ENCODE assay signal across 13 cellular contexts in genomic region chr3:186901135-186901734, GRCh38. TPM values are rescaled to one million over a fixed set of nuclear protein-coding genes. Genes with fewer than 3 reads are reported as not detected.
DNase-seq lines count a peak whose midpoint lies in the region; ATAC-seq and TF ChIP-seq lines count a peak whose summit lies in the region.
"Had no signal": no experiment of that assay in that cellular context is flagged by ENCODE, and none has a peak within 500 bp of the region (broad histone marks: within the 10 kb centered on the region; RNA-seq: fewer than 3 reads in every experiment).

No MANE protein-coding gene starts in this region.

- in situ Hi-C loops in mammary epithelial cell (cut with MboI; ENCODE audit: low sequenced_read_pairs in 2 of 2): no loop called here

- no peaks in the 10 kb centered on the region for H3K79me2 ChIP-seq in mammary epithelial cell (ENCODE audit: insufficient read depth, low read length)
- H3K79me2 ChIP-seq: parathyroid adenoma had no signal

- H3K4me3 Mint-ChIP-seq in CD4-positive, alpha-beta memory T cell: peak overlapping the region in 6 of 8 donors; percentile 11 to 63 (median 40)
- peak overlapping the region in 2 of 5 donors; percentile 32 to 35 for H3K4me3 Mint-ChIP-seq in immature natural killer cell

- dilution Hi-C loops in mammary epithelial cell (cut with HindIII; ENCODE audit: low sequenced_read_pairs): no loop called here

- DNase-seq in CD4-positive, alpha-beta memory T cell: peak in 2 of 5 donors; percentile 16 to 20
- DNase-seq in MG63 (peak; percentile 46), mammary epithelial cell (no peak), immature natural killer cell (no peak), hepatic stellate cell (ENCODE audit: low spot score) (no peak), NCI-H526 (lab: John Stamatoyannopoulos, UW) (no peak), activated gamma-delta T cell treated with Interleukin-2 at 50 U/mL for 16 hours (no peak)
- DNase-seq: activated T-cell treated with anti-CD3 and anti-CD28 coated beads for 4 hours, colonic mucosa had no signal

- CTCF ChIA-PET in CD4-positive, alpha-beta memory T cell (lab: Charles Lee; ENCODE audit: partially characterized antibody): interaction anchor here (0.8 to 1.0 kb wide), 3 partner anchors 29 to 287 kb away, joined by 3 read pairs; no protein-coding TSS in a partner anchor
- CTCF ChIA-PET in mammary epithelial cell (lab: Charles Lee; ENCODE audit: low non-redundant PET): no interaction called here

- no peaks in the 10 kb centered on the region for H4K20me1 ChIP-seq in mammary epithelial cell (ENCODE audit: insufficient read depth, low read length)

- H3K27me3 Mint-ChIP-seq in CD4-positive, alpha-beta memory T cell: no peaks in the 10 kb centered on the region
- H3K27me3 Mint-ChIP-seq in immature natural killer cell (ENCODE audit: low read depth in 3 of 3): peaks cover 4 to 5% (median 4%) of the 10 kb centered on the region in 3 donors

- POLR2A ChIA-PET in CD4-positive, alpha-beta memory T cell (lab: Charles Lee; ENCODE audit: partially characterized antibody): interaction anchor here (1.3 to 3.4 kb wide), 4 partner anchors 8 to 118 kb away, joined by 4 to 28 read pairs (median 17); partner anchors contain the start of genes EIF4A2 and ST6GAL1

- H3K27me3 ChIP-seq in CD4-positive, alpha-beta memory T cell (ENCODE audit: insufficient read depth, low read length): no peaks in the 10 kb centered on the region
- no peaks in the 10 kb centered on the region for H3K27me3 ChIP-seq in MG63
- no peaks in the 10 kb centered on the region for H3K27me3 ChIP-seq in mammary epithelial cell (ENCODE audit: insufficient read depth, low read length)
- H3K27me3 ChIP-seq: colonic mucosa had no signal

- no peak overlapping the region for H3K27ac ChIP-seq in CD4-positive, alpha-beta memory T cell (ENCODE audit: low read depth, low read length)
- no peak overlapping the region for H3K27ac ChIP-seq in mammary epithelial cell (ENCODE audit: insufficient read depth, low read depth, low read length)
- H3K27ac ChIP-seq: colonic mucosa, parathyroid adenoma had no signal

- H2AFZ ChIP-seq in mammary epithelial cell (ENCODE audit: low read depth, low read length): peak overlapping the region; percentile 35
- H2AFZ ChIP-seq: parathyroid adenoma had no signal

- no peaks in the 10 kb centered on the region for H3K36me3 ChIP-seq in CD4-positive, alpha-beta memory T cell (ENCODE audit: insufficient read depth, low read length)
- no peaks in the 10 kb centered on the region for H3K36me3 ChIP-seq in MG63
- H3K36me3 ChIP-seq in mammary epithelial cell (ENCODE audit: insufficient read depth, low read length): no peaks in the 10 kb centered on the region
- H3K36me3 ChIP-seq: colonic mucosa, HAP-1 had no signal

- H3K27ac Mint-ChIP-seq in CD4-positive, alpha-beta memory T cell: peak overlapping the region; percentile 39 to 91 (median 79)
- peak overlapping the region; percentile 20 to 72 (median 46) for H3K27ac Mint-ChIP-seq in immature natural killer cell

- no peaks in the 10 kb centered on the region for H3K9me3 ChIP-seq in CD4-positive, alpha-beta memory T cell (ENCODE audit: control insufficient read depth in 1 of 2, low read length in 2 of 2)
- no peaks in the 10 kb centered on the region; the same call in 1 of the 2 replicates for H3K9me3 ChIP-seq in MG63
- no peaks in the 10 kb centered on the region for H3K9me3 ChIP-seq in mammary epithelial cell (replicated peaks; ENCODE audit: insufficient read depth, low read length)
- H3K9me3 ChIP-seq: colonic mucosa had no signal

- no peak for TF ChIP-seq CTCF in mammary epithelial cell (conservative IDR thresholded peaks at IDR 0.05 in 1 of 2, IDR thresholded peaks at IDR 0.05 in 1 of 2; ENCODE audit: extremely low read depth in 1 of 2, insufficient read depth in 1 of 2, low read depth in 1 of 2, low read length in 2 of 2)

- H3K4me1 ChIP-seq in CD4-positive, alpha-beta memory T cell (ENCODE audit: insufficient read depth, low read length): peaks cover 14% of the 10 kb centered on the region
- H3K4me1 ChIP-seq in mammary epithelial cell (ENCODE audit: insufficient read depth, low read length): peaks cover 5% of the 10 kb centered on the region
- H3K4me1 ChIP-seq: colonic mucosa, parathyroid adenoma had no signal

- ATAC-seq in GM18861 (IDR thresholded peaks at IDR 0.05; ENCODE audit: unreplicated experiment): no peak

- no peak overlapping the region for H3K9ac ChIP-seq in mammary epithelial cell (ENCODE audit: insufficient read depth, low read length)
- H3K9ac ChIP-seq: parathyroid adenoma had no signal

- intact Hi-C loops in CD4-positive, alpha-beta memory T cell (cut with micrococcal nuclease): loop anchor here (2.0 kb wide), 1 partner anchor 30 kb away; the partner anchor contains the start of gene ST6GAL1
- intact Hi-C loops in mammary epithelial cell (cut with micrococcal nuclease): loop anchor here (2.0 kb wide), 1 partner anchor 30 kb away; the partner anchor contains the start of gene ST6GAL1

- H3K4me3 ChIP-seq in CD4-positive, alpha-beta memory T cell (ENCODE audit: low read length in 2 of 2): no peak overlapping the region
- no peak overlapping the region for H3K4me3 ChIP-seq in MG63
- H3K4me3 ChIP-seq in mammary epithelial cell (replicated peaks in 1 of 3; ENCODE audit: insufficient read depth in 1 of 3, low read depth in 2 of 3, low read length in 3 of 3): no peak overlapping the region
- H3K4me3 ChIP-seq: colonic mucosa, HAP-1, lung had no signal

- WGBS in mammary epithelial cell (ENCODE audit: low coverage, missing lambda C conversion rate): 100% methylated on average over 1 of the region's 1 CpG

- H3K9me3 Mint-ChIP-seq in CD4-positive, alpha-beta memory T cell: peaks cover 3 to 39% (median 34%) of the 10 kb centered on the region in 8 donors
- H3K9me3 Mint-ChIP-seq in immature natural killer cell: peaks cover 13 to 34% (median 16%) of the 10 kb centered on the region in 6 donors

- no TSS peak for BruUV-seq in mammary epithelial cell (replicated peaks; lab: Mats Ljungman, UMichigan)

- peaks cover 18 to 28% (median 24%) of the 10 kb centered on the region in 4 donors for H3K4me1 Mint-ChIP-seq in CD4-positive, alpha-beta memory T cell
- H3K4me1 Mint-ChIP-seq in immature natural killer cell: peaks cover 29 to 56% of the 10 kb centered on the region in 2 donors

- H3K4me2 ChIP-seq in mammary epithelial cell (ENCODE audit: insufficient read depth, low read depth, low read length): no peak overlapping the region

- peaks cover 10 to 17% of the 10 kb centered on the region in 2 donors for H3K36me3 Mint-ChIP-seq in CD4-positive, alpha-beta memory T cell
- H3K36me3 Mint-ChIP-seq in immature natural killer cell: peaks cover 3 to 20% (median 11%) of the 10 kb centered on the region in 3 donors

RNA-seq across cellular contexts. Expression of gene ST6GAL1, which starts 29.1 kb away (rescaled TPM):
- total RNA-seq in CD4-positive, alpha-beta memory T cell: 100 to 1,000 TPM; 222 to 232 TPM
- polyA plus RNA-seq in CD4-positive, alpha-beta memory T cell: 100 to 1,000 TPM; 165 to 172 TPM
- 5.6 and 9.4 TPM in 2 replicates for total RNA-seq in MG63 (2014; rRNA removed; shearing (Covaris generic); ENCODE audit: low replicate concordance)
- total RNA-seq in mammary epithelial cell: 10 to 100 TPM; 21.8 to 22.6 TPM
- polyA plus RNA-seq in mammary epithelial cell (18.4 TPM), immature natural killer cell (100 to 1,000 TPM in 1 of 3 donors, 10 to 100 TPM in 2; 49.8 to 142 (median 74.4) TPM)
- polyA minus RNA-seq in mammary epithelial cell: 32.2 TPM

RNA-seq across cellular contexts. Expression of gene ADIPOQ, which starts 58.7 kb away (rescaled TPM):
- not detected for total RNA-seq in CD4-positive, alpha-beta memory T cell
- not detected for polyA plus RNA-seq in CD4-positive, alpha-beta memory T cell
- total RNA-seq in MG63 (2014; rRNA removed; shearing (Covaris generic); ENCODE audit: low replicate concordance): not detected in 2 replicates
- total RNA-seq in mammary epithelial cell: not detected
- polyA plus RNA-seq in mammary epithelial cell (not detected), immature natural killer cell (not detected)
- not detected for polyA minus RNA-seq in mammary epithelial cell

Comparison
In these comparisons a context has a peak if more than half of its experiments do, and no peak if none do; other contexts are left out.
1. RNA of gene ST6GAL1, which starts 29.1 kb away (total RNA-seq): 222 to 232 TPM in CD4-positive, alpha-beta memory T cell; 21.8 to 22.6 TPM in mammary epithelial cell and 5.6 to 9.4 TPM in MG63; every median in the first group is over 4 times any median in the second.